In genomic region chr7:48106906-48107659, GRCh38 we compare ENCODE assay signal across 21 cellular contexts. TPM values are rescaled to one million over a fixed set of nuclear protein-coding genes. Genes with fewer than 3 reads are reported as not detected.
DNase-seq lines count a peak whose midpoint lies in the region; ATAC-seq, FAIRE-seq and TF ChIP-seq lines count a peak whose summit lies in the region.
"Had no signal": no experiment of that assay in that cellular context is flagged by ENCODE, and none has a peak within 500 bp of the region (broad histone marks: within the 10 kb centered on the region; RNA-seq: fewer than 3 reads in every experiment).

No MANE protein-coding gene starts in this region.

- H3K9me3 ChIP-seq in Panc1 (ENCODE audit: control insufficient read depth, insufficient read depth, low read depth, low read length) (no peaks in the 10 kb centered on the region), pancreas (no peaks in the 10 kb centered on the region)
- H3K9me3 ChIP-seq: BE2C, Peyer's patch had no signal

- no peak overlapping the region for H3K4me3 Mint-ChIP-seq in natural killer cell treated with Interleukin-12 subunit alpha and Interleukin-12 subunit beta and Interleukin-15 and Interleukin-18, amount 100 ng/mL, for 72 hours

- peak overlapping the region; percentile 12 to 61 for H3K27ac Mint-ChIP-seq in natural killer cell treated with Interleukin-12 subunit alpha and Interleukin-12 subunit beta and Interleukin-15 and Interleukin-18, amount 100 ng/mL, for 72 hours

- H3K4me1 ChIP-seq in Panc1 (ENCODE audit: control insufficient read depth, insufficient read depth, low read length): peaks cover 40% of the 10 kb centered on the region
- H3K4me1 ChIP-seq in pancreas: peaks cover 0 to 4% (median 0%) of the 10 kb centered on the region in 3 donors
- H3K4me1 ChIP-seq: BE2C had no signal

- WGBS in pancreas, 2 donors: 90 to 91% methylated on average over 29 of the region's 29 CpGs

- no peak overlapping the region for H3K4me3 ChIP-seq in Panc1 (ENCODE audit: low read depth in 2 of 2, low read length in 2 of 2)
- H3K4me3 ChIP-seq in pancreas: no peak overlapping the region
- H3K4me3 ChIP-seq: Peyer's patch had no signal

- no peak for TF ChIP-seq CTCF in Panc1 (IDR thresholded peaks at IDR 0.05)
- no peak for TF ChIP-seq CTCF in pancreas (IDR thresholded peaks at IDR 0.05)

- DNase-seq in activated CD8-positive, alpha-beta memory T cell treated with anti-CD3 and anti-CD28 coated beads for 24 hours: peak; percentile 52
- DNase-seq in activated CD8-positive, alpha-beta memory T cell treated with anti-CD3 and anti-CD28 coated beads, Interleukin-2, amount 50 U/mL, for 4 hours: no peak
- no peak for DNase-seq in Panc1 (ENCODE audit: low read depth, low spot score)
- no peak for DNase-seq in epithelial cell of prostate (ENCODE audit: low read depth, low spot score)
- DNase-seq in natural killer cell treated with Interleukin-12 subunit alpha and Interleukin-12 subunit beta and Interleukin-15 and Interleukin-18, amount 100 ng/mL, for 72 hours (ENCODE audit: low spot score): no peak
- no peak for DNase-seq in stimulated activated CD4-positive, alpha-beta T cell treated with anti-CD3 and anti-CD28 coated beads, Interleukin-2, amount 100 ng/mL, for 48 hours
- DNase-seq in pancreas: no peak
- DNase-seq: BE2C, EL, GF-D8, Karpas-422, NCI-H1694, NCI-H2081, NCI-H2171, NCI-H345, NCI-H524, NCI-H82, Peyer's patch had no signal

- in situ Hi-C loops in Panc1 (cut with HindIII; ENCODE audit: low pct_unique_long_range_greater_than_20kb, low sequenced_read_pairs): no loop called here

- peaks cover 16 to 34% of the 10 kb centered on the region in 2 donors for H3K4me1 Mint-ChIP-seq in natural killer cell treated with Interleukin-12 subunit alpha and Interleukin-12 subunit beta and Interleukin-15 and Interleukin-18, amount 100 ng/mL, for 72 hours (ENCODE audit: low read depth in 2 of 2)

- H3K36me3 ChIP-seq in Panc1 (ENCODE audit: control insufficient read depth, insufficient read depth, low read length) (peaks cover 46% of the 10 kb centered on the region), pancreas (peaks cover 0 to 7% (median 0%) of the 10 kb centered on the region in 3 donors)

- CTCF ChIA-PET in Panc1 (lab: Charles Lee): interaction anchor here (0.6 kb wide), 1 partner anchor 115 kb away, joined by 3 read pairs; no protein-coding TSS in a partner anchor

- no TSS peak for BruUV-seq in Panc1 (replicated peaks; lab: Mats Ljungman, UMichigan)

- H3K36me3 Mint-ChIP-seq in natural killer cell treated with Interleukin-12 subunit alpha and Interleukin-12 subunit beta and Interleukin-15 and Interleukin-18, amount 100 ng/mL, for 72 hours: peaks cover 38% of the 10 kb centered on the region

- no peak for FAIRE-seq in pancreas (lab: Jason Lieb, UNC)
- FAIRE-seq: A204.1, H54 had no signal

- H3K27me3 ChIP-seq in Panc1 (ENCODE audit: control insufficient read depth, insufficient read depth, low read length) (no peaks in the 10 kb centered on the region), pancreas (no peaks in the 10 kb centered on the region)
- H3K27me3 ChIP-seq: BE2C, Peyer's patch had no signal

- ATAC-seq in Panc1: no peak
- ATAC-seq in natural killer cell treated with Interleukin-12 subunit alpha and Interleukin-12 subunit beta and Interleukin-15 and Interleukin-18, amount 100 ng/mL, for 72 hours: no peak
- ATAC-seq in GM19452 (IDR thresholded peaks at IDR 0.05; ENCODE audit: unreplicated experiment): no peak
- no peak for ATAC-seq in pancreas

- intact Hi-C loops in Panc1 (cut with micrococcal nuclease; ENCODE audit: unreplicated experiment): no loop called here
- intact Hi-C loops in pancreas (cut with DNase I): loop anchor here in 2 of 3 donors (5.0 to 10.0 kb wide), 3 partner anchors 72 to 160 kb away; partner anchors contain the start of genes PKD1L1 (in 2 of the 2) and C7orf57 (in 1 of the 2)

- no peaks in the 10 kb centered on the region for H3K27me3 Mint-ChIP-seq in natural killer cell treated with Interleukin-12 subunit alpha and Interleukin-12 subunit beta and Interleukin-15 and Interleukin-18, amount 100 ng/mL, for 72 hours

- POLR2A ChIA-PET in Panc1 (lab: Charles Lee): interaction anchor here (0.6 kb wide), 1 partner anchor 130 kb away, joined by 3 read pairs; no protein-coding TSS in a partner anchor

- H3K27ac ChIP-seq in Panc1 (ENCODE audit: low read length) (peak overlapping the region; percentile 55; the same call in 1 of the 2 replicates), epithelial cell of prostate (peak overlapping the region; percentile 100), pancreas (no peak overlapping the region)
- H3K27ac ChIP-seq: Peyer's patch had no signal

- no peaks in the 10 kb centered on the region for H3K9me3 Mint-ChIP-seq in natural killer cell treated with Interleukin-12 subunit alpha and Interleukin-12 subunit beta and Interleukin-15 and Interleukin-18, amount 100 ng/mL, for 72 hours

RNA-seq across cellular contexts. Expression of gene UPP1, which starts 18.0 kb away (rescaled TPM):
- total RNA-seq in Panc1 (2021; ENCODE audit: unreplicated experiment) (331 TPM), pancreas (10 to 100 TPM in 1 of 6 donors, 1 to 10 TPM in 5; 2.6 to 13.6 (median 7.4) TPM)
- 234 TPM for polyA plus RNA-seq in Panc1 (2012; ENCODE audit: insufficient read length)
- total RNA-seq in natural killer cell treated with Interleukin-12 subunit alpha and Interleukin-12 subunit beta and Interleukin-15 and Interleukin-18, amount 100 ng/mL, for 72 hours: 100 to 1,000 TPM in 1 of 2 donors, 10 to 100 TPM in 1; 93.2 to 145 TPM
- polyA plus RNA-seq in pancreas: 10 to 100 TPM; 20.0 to 36.3 TPM

Comparison
In these comparisons a context has a peak if more than half of its experiments do, and no peak if none do; other contexts are left out.
1. H3K27ac ChIP-seq: peak in Panc1 (single experiment) and epithelial cell of prostate (single experiment); none in pancreas (0 of 4).
2. RNA of gene UPP1, which starts 18.0 kb away (total RNA-seq): 331 TPM in Panc1 (single experiment) and 93.2 to 145 TPM in natural killer cell treated with Interleukin-12 subunit alpha and Interleukin-12 subunit beta and Interleukin-15 and Interleukin-18, amount 100 ng/mL, for 72 hours; 2.6 to 13.6 TPM in pancreas; every median in the first group is over 4 times any median in the second.